ENCODE assay signal across 8 cellular contexts in genomic region chr5:5886812-5887486, GRCh38.
DNase-seq lines count a peak whose midpoint lies in the region; ATAC-seq and TF ChIP-seq lines count a peak whose summit lies in the region.

No MANE protein-coding gene starts in this region.

- H3K27ac Mint-ChIP-seq in WTC11 = no peak overlapping the region
- H3K27ac Mint-ChIP-seq in stimulated activated naive B cell treated with anti-CD40 and anti-IgM and Interleukin-4, amounts not matched to agents 10 μg/mL and 1 μg/mL and 100 μg/mL, for 72 hours = no peak overlapping the region

- no peaks in the 10 kb centered on the region; the same call in 1 of the 2 replicates for H3K4me1 Mint-ChIP-seq in WTC11
- no peaks in the 10 kb centered on the region for H3K4me1 Mint-ChIP-seq in stimulated activated naive B cell treated with anti-CD40 and anti-IgM and Interleukin-4, amounts not matched to agents 10 μg/mL and 1 μg/mL and 100 μg/mL, for 72 hours

- no peaks in the 10 kb centered on the region for H3K36me3 Mint-ChIP-seq in WTC11
- H3K36me3 Mint-ChIP-seq in stimulated activated naive B cell treated with anti-CD40 and anti-IgM and Interleukin-4, amounts not matched to agents 10 μg/mL and 1 μg/mL and 100 μg/mL, for 72 hours = no peaks in the 10 kb centered on the region

- CTCF ChIA-PET in WTC11 (lab: Charles Lee) = interaction anchor here (0.6 to 1.6 kb wide), 26 partner anchors 13 to 686 kb away, joined by 3 to 14 read pairs (median 4); no protein-coding TSS in a partner anchor

- H3K36me3 ChIP-seq in right atrium auricular region = no peaks in the 10 kb centered on the region

- ATAC-seq in GM18909 (IDR thresholded peaks at IDR 0.05; ENCODE audit: poor library complexity, unreplicated experiment) (peak; percentile 79), HG03469 (IDR thresholded peaks at IDR 0.05; ENCODE audit: unreplicated experiment) (peak; percentile 66), WTC11 (peak; percentile 97)
- ATAC-seq in stimulated activated naive B cell treated with anti-CD40 and anti-IgM and Interleukin-4, amounts not matched to agents 10 μg/mL and 1 μg/mL and 100 μg/mL, for 72 hours (replicated peaks) = peak; percentile 74 to 88

- DNase-seq in AG20443 (ENCODE audit: low spot score) (peak; percentile 19), WTC11 (ENCODE audit: low spot score) (peak; percentile 76), right atrium auricular region (ENCODE audit: low spot score) (no peak), DMS114 treated with DMSO at 0.1 percent for 48 hours (lab: John Stamatoyannopoulos, UW; ENCODE audit: unreplicated experiment) (no peak), COR-L47 (lab: John Stamatoyannopoulos, UW) (no peak)
- peak; percentile 17 for DNase-seq in stimulated activated naive B cell treated with anti-CD40 and anti-IgM and Interleukin-4, amounts not matched to agents 10 μg/mL and 1 μg/mL and 100 μg/mL, for 72 hours

- H3K4me1 ChIP-seq in right atrium auricular region = no peaks in the 10 kb centered on the region

- POLR2A ChIA-PET in WTC11 (lab: Charles Lee) = no interaction called here

- H3K4me3 Mint-ChIP-seq in WTC11 = peak overlapping the region; percentile 39; the same call in 1 of the 2 replicates
- no peak overlapping the region for H3K4me3 Mint-ChIP-seq in stimulated activated naive B cell treated with anti-CD40 and anti-IgM and Interleukin-4, amounts not matched to agents 10 μg/mL and 1 μg/mL and 100 μg/mL, for 72 hours

- H3K27ac ChIP-seq in right atrium auricular region = no peak overlapping the region

- H3K9me3 Mint-ChIP-seq in WTC11 = no peaks in the 10 kb centered on the region
- no peaks in the 10 kb centered on the region for H3K9me3 Mint-ChIP-seq in stimulated activated naive B cell treated with anti-CD40 and anti-IgM and Interleukin-4, amounts not matched to agents 10 μg/mL and 1 μg/mL and 100 μg/mL, for 72 hours

- no peaks in the 10 kb centered on the region for H3K9me3 ChIP-seq in right atrium auricular region

- H3K27me3 Mint-ChIP-seq in WTC11 (ENCODE audit: low read depth) = peaks cover 10% of the 10 kb centered on the region
- peaks cover 5 to 8% of the 10 kb centered on the region in 2 donors for H3K27me3 Mint-ChIP-seq in stimulated activated naive B cell treated with anti-CD40 and anti-IgM and Interleukin-4, amounts not matched to agents 10 μg/mL and 1 μg/mL and 100 μg/mL, for 72 hours

- no peaks in the 10 kb centered on the region for H3K27me3 ChIP-seq in right atrium auricular region

- H3K4me3 ChIP-seq in right atrium auricular region = no peak overlapping the region

- TF ChIP-seq CTCF in WTC11 (IDR thresholded peaks at IDR 0.05) (peak; percentile 79), right atrium auricular region (IDR thresholded peaks at IDR 0.05) (peak; percentile 11 to 66)

TF ChIP-seq in WTC11, 78 proteins besides CTCF, POLR2A, EP300 and RAD21:
- TF ChIP-seq, protein P1, sequence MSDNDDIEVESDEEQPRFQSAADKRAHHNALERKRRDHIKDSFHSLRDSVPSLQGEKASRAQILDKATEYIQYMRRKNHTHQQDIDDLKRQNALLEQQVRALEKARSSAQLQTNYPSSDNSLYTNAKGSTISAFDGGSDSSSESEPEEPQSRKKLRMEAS (CRISPR knock-in tag; IDR thresholded peaks at IDR 0.05) = peak; percentile 46; the same call in 1 of the 2 replicates
- no peak for TF ChIP-seq ESRRA (CRISPR knock-in tag; IDR thresholded peaks at IDR 0.05; ENCODE audit: borderline replicate concordance)
TF ChIP-seq in WTC11: peak in this region for 1.

Comparison
In these comparisons a context has a peak if more than half of its experiments do, and no peak if none do; other contexts are left out.
1. DNase-seq: peak in AG20443 (single experiment), WTC11 (single experiment) and stimulated activated naive B cell treated with anti-CD40 and anti-IgM and Interleukin-4, amounts not matched to agents 10 μg/mL and 1 μg/mL and 100 μg/mL, for 72 hours (single experiment); none in right atrium auricular region (single experiment), DMS114 treated with DMSO at 0.1 percent for 48 hours (single experiment) and COR-L47 (single experiment).
2. Peak in every context shown above with its lines, with median percentiles within 50 percentile points of each other: ATAC-seq.